8 cellular contexts compared by ENCODE assay signal in the genomic region with DNA sequence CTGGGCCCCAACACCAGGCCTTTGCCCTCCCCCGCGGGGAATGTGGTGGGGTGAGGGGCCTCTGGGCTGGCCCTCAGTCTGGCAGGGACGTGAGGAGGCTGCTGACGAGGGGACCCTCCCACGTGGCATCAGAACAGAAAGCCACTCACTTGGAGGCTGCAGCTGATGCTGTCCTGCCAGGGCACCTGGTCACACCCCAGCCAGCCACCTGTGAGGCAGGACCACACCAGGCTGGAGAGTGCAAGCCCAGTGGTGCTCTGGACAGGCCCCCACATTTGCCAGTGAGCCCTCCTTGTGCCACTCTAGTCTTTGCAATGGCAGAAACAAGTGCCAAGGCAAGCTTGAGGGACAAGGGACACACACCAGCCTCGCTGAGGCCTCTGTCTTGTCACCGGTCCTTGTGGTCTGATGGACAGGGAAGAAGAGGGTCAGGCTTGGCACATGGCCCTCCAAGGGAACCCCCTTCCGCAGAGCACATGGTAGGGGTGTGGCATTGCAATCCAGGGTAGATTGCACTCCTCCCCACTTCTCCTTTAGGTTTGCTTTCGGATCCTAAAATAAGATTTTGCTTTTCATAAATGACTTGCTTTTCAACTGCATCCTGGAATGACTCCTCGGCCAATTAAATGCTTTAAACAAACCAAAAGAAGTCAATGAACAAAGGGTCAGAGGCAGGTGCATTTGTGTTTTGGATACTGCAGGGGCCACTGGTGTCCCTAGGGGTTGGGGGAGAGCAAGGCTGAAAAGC. TPM values are rescaled to one million over a fixed set of nuclear protein-coding genes. Genes with fewer than 3 reads are reported as not detected.
DNase-seq lines count a peak whose midpoint lies in the region; ATAC-seq and TF ChIP-seq lines count a peak whose summit lies in the region.

No MANE protein-coding gene starts in this region.

- H3K4me3 ChIP-seq in BLaER1 treated with 17β-estradiol and CSF1 and Interleukin-3, amounts not matched to agents 10 nM and 100 nM: no peak overlapping the region; a peak in 3 of 20 replicates

- DNase-seq in WTC11 (ENCODE audit: low spot score): no peak
- DNase-seq in activated CD4-positive, CD25-positive, alpha-beta regulatory T cell (lab: John Stamatoyannopoulos, UW): no peak
- no peak for DNase-seq in stimulated activated naive CD4-positive, alpha-beta T cell (lab: John Stamatoyannopoulos, UW)
- DNase-seq in activated CD4-positive, alpha-beta T cell treated with anti-CD3 and anti-CD28 coated beads for 4 hours: no peak

- CTCF ChIA-PET in WTC11 (lab: Charles Lee): interaction anchor here (0.6 to 1.1 kb wide), 2 partner anchors 54 to 66 kb away, joined by 3 to 4 read pairs; no protein-coding TSS in a partner anchor

- no peaks in the 10 kb centered on the region for H3K27me3 ChIP-seq in BLaER1 treated with 17β-estradiol and CSF1 and Interleukin-3, amounts not matched to agents 10 nM and 100 nM

- peak overlapping the region; percentile 63; the same call in 1 of the 2 replicates for H3K27ac Mint-ChIP-seq in WTC11

- no peaks in the 10 kb centered on the region for H3K9me3 Mint-ChIP-seq in WTC11

- H3K27me3 Mint-ChIP-seq in WTC11 (ENCODE audit: low read depth): no peaks in the 10 kb centered on the region

- peak overlapping the region; percentile 31 to 67 (median 60); a peak in 18 of 22 replicates for H3K9ac ChIP-seq in BLaER1 treated with 17β-estradiol and CSF1 and Interleukin-3, amounts not matched to agents 10 nM and 100 nM

- no peak overlapping the region for H3K4me3 Mint-ChIP-seq in WTC11

- peaks cover 0 to 83% (median 26%) of the 10 kb centered on the region in 11 experiments; a peak in 18 of 22 replicates for H4K20me1 ChIP-seq in BLaER1 treated with 17β-estradiol and CSF1 and Interleukin-3, amounts not matched to agents 10 nM and 100 nM

- H3K36me3 Mint-ChIP-seq in WTC11: peaks cover 5% of the 10 kb centered on the region

- TF ChIP-seq CTCF in WTC11 (IDR thresholded peaks at IDR 0.05): no peak

- ATAC-seq in GM19035 (IDR thresholded peaks at IDR 0.05; ENCODE audit: unreplicated experiment) (peak; percentile 45), HG03064 (IDR thresholded peaks at IDR 0.05; ENCODE audit: low read depth, unreplicated experiment) (peak; percentile 47), WTC11 (peak; percentile 43), SK-N-SH treated with all-trans-retinoic acid at 6 μM for 48 hours (no peak)

- no peaks in the 10 kb centered on the region for H3K9me3 ChIP-seq in BLaER1 treated with 17β-estradiol and CSF1 and Interleukin-3, amounts not matched to agents 10 nM and 100 nM (replicated peaks in 1 of 11)

- POLR2A ChIA-PET in WTC11 (lab: Charles Lee): no interaction called here

- peaks cover 79 to 100% (median 94%) of the 10 kb centered on the region in 10 experiments for H3K4me1 ChIP-seq in BLaER1 treated with 17β-estradiol and CSF1 and Interleukin-3, amounts not matched to agents 10 nM and 100 nM

- peaks cover 51% of the 10 kb centered on the region for H3K4me1 Mint-ChIP-seq in WTC11

- H3K27ac ChIP-seq in BLaER1 treated with 17β-estradiol and CSF1 and Interleukin-3, amounts not matched to agents 10 nM and 100 nM: peak overlapping the region in 10 of 11 experiments; percentile 66 to 82 (median 76); a peak in 21 of 22 replicates

- H3K4me2 ChIP-seq in BLaER1 treated with 17β-estradiol and CSF1 and Interleukin-3, amounts not matched to agents 10 nM and 100 nM: peak overlapping the region; percentile 82 to 92 (median 87)

- peaks cover 0 to 8% (median 6%) of the 10 kb centered on the region in 11 experiments; a peak in 15 of 22 replicates for H3K36me3 ChIP-seq in BLaER1 treated with 17β-estradiol and CSF1 and Interleukin-3, amounts not matched to agents 10 nM and 100 nM

TF ChIP-seq in WTC11, 78 proteins besides CTCF, POLR2A, EP300 and RAD21:
- TF ChIP-seq NR3C1 (CRISPR knock-in tag; conservative IDR thresholded peaks at IDR 0.05; ENCODE audit: low read depth) (no peak), SP1 (CRISPR knock-in tag; conservative IDR thresholded peaks at IDR 0.05) (no peak), ZNF317 (CRISPR knock-in tag; IDR thresholded peaks at IDR 0.05; ENCODE audit: borderline replicate concordance, low read depth) (no peak), CBFB (CRISPR knock-in tag; IDR thresholded peaks at IDR 0.05; ENCODE audit: low read depth) (no peak), ZNF281 (CRISPR knock-in tag; IDR thresholded peaks at IDR 0.05) (no peak), GABPB1 (CRISPR knock-in tag; IDR thresholded peaks at IDR 0.05) (no peak), NFE2L1 (CRISPR knock-in tag; IDR thresholded peaks at IDR 0.05) (no peak)

TF ChIP-seq in SK-N-SH treated with all-trans-retinoic acid at 6 μM for 48 hours, 23 proteins besides CTCF, POLR2A, EP300 and RAD21:
- TF ChIP-seq SNAI2 (CRISPR knock-in tag; IDR thresholded peaks at IDR 0.05): no peak
- no peak for TF ChIP-seq TCF4 (CRISPR knock-in tag; IDR thresholded peaks at IDR 0.05; ENCODE audit: borderline replicate concordance)
- no peak for TF ChIP-seq RARB (CRISPR knock-in tag; IDR thresholded peaks at IDR 0.05)
- TF ChIP-seq, protein P1, sequence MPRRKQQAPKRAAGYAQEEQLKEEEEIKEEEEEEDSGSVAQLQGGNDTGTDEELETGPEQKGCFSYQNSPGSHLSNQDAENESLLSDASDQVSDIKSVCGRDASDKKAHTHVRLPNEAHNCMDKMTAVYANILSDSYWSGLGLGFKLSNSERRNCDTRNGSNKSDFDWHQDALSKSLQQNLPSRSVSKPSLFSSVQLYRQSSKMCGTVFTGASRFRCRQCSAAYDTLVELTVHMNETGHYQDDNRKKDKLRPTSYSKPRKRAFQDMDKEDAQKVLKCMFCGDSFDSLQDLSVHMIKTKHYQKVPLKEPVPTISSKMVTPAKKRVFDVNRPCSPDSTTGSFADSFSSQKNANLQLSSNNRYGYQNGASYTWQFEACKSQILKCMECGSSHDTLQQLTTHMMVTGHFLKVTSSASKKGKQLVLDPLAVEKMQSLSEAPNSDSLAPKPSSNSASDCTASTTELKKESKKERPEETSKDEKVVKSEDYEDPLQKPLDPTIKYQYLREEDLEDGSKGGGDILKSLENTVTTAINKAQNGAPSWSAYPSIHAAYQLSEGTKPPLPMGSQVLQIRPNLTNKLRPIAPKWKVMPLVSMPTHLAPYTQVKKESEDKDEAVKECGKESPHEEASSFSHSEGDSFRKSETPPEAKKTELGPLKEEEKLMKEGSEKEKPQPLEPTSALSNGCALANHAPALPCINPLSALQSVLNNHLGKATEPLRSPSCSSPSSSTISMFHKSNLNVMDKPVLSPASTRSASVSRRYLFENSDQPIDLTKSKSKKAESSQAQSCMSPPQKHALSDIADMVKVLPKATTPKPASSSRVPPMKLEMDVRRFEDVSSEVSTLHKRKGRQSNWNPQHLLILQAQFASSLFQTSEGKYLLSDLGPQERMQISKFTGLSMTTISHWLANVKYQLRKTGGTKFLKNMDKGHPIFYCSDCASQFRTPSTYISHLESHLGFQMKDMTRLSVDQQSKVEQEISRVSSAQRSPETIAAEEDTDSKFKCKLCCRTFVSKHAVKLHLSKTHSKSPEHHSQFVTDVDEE (CRISPR knock-in tag; IDR thresholded peaks at IDR 0.05): no peak
- no peak for TF ChIP-seq OSR1 (CRISPR knock-in tag; IDR thresholded peaks at IDR 0.05)
- TF ChIP-seq ISL1 (CRISPR knock-in tag; IDR thresholded peaks at IDR 0.05): no peak
- TF ChIP-seq, protein P2, sequence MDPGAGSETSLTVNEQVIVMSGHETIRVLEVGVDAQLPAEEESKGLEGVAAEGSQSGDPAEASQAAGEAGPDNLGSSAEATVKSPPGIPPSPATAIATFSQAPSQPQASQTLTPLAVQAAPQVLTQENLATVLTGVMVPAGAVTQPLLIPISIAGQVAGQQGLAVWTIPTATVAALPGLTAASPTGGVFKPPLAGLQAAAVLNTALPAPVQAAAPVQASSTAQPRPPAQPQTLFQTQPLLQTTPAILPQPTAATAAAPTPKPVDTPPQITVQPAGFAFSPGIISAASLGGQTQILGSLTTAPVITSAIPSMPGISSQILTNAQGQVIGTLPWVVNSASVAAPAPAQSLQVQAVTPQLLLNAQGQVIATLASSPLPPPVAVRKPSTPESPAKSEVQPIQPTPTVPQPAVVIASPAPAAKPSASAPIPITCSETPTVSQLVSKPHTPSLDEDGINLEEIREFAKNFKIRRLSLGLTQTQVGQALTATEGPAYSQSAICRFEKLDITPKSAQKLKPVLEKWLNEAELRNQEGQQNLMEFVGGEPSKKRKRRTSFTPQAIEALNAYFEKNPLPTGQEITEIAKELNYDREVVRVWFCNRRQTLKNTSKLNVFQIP (CRISPR knock-in tag; IDR thresholded peaks at IDR 0.05; ENCODE audit: borderline replicate concordance, low read depth): no peak
- no peak for TF ChIP-seq ZNF8 (CRISPR knock-in tag; IDR thresholded peaks at IDR 0.05)
- no peak for TF ChIP-seq GLIS3 (CRISPR knock-in tag; IDR thresholded peaks at IDR 0.05)
- no peak for TF ChIP-seq ESRRG (CRISPR knock-in tag; IDR thresholded peaks at IDR 0.05)
- no peak for TF ChIP-seq ZFP30 (CRISPR knock-in tag; IDR thresholded peaks at IDR 0.05)
- no peak for TF ChIP-seq ZC3H10 (CRISPR knock-in tag; IDR thresholded peaks at IDR 0.05)

RNA-seq across cellular contexts. Expression of gene CCDC88C, which starts 53.7 kb away (rescaled TPM):
- 46.4 to 64.8 TPM (median 46.6 TPM) in 3 replicates for total RNA-seq in WTC11 (2021)
